ENCODE assay signal across 19 cellular contexts in genomic region chr7:125033506-125033905, GRCh38.
DNase-seq lines count a peak whose midpoint lies in the region; FAIRE-seq and TF ChIP-seq lines count a peak whose summit lies in the region.
"Had no signal": no experiment of that assay in that cellular context is flagged by ENCODE, and none has a peak within 500 bp of the region (broad histone marks: within the 10 kb centered on the region; RNA-seq: fewer than 3 reads in every experiment).

No MANE protein-coding gene starts in this region.

- no peak overlapping the region for H3K4me3 Mint-ChIP-seq in nephron progenitor cell
- no peak overlapping the region for H3K4me3 Mint-ChIP-seq in activated naive CD4-positive, alpha-beta T cell treated with anti-CD3 and anti-CD28 coated beads for 36 hours
- H3K4me3 Mint-ChIP-seq: activated CD4-positive, alpha-beta T cell treated with anti-CD3 and anti-CD28 coated beads, Interleukin-2, amount 10 ng/mL, durations not matched to agents 24 days and 14 days; CD4-positive, CD25-positive, alpha-beta regulatory T cell; HFFc6 had no signal

- CTCF ChIA-PET in activated naive CD4-positive, alpha-beta T cell treated with anti-CD3 and anti-CD28 coated beads for 36 hours (lab: Charles Lee), result no interaction called here

- intact Hi-C loops in activated naive CD4-positive, alpha-beta T cell treated with anti-CD3 and anti-CD28 coated beads for 36 hours (cut with micrococcal nuclease), result no loop called here

- peak overlapping the region; percentile 58 for H3K27ac Mint-ChIP-seq in nephron progenitor cell
- no peak overlapping the region for H3K27ac Mint-ChIP-seq in activated naive CD4-positive, alpha-beta T cell treated with anti-CD3 and anti-CD28 coated beads for 36 hours
- H3K27ac Mint-ChIP-seq: activated CD4-positive, alpha-beta T cell treated with anti-CD3 and anti-CD28 coated beads, Interleukin-2, amount 10 ng/mL, durations not matched to agents 24 days and 14 days; CD4-positive, CD25-positive, alpha-beta regulatory T cell; HFFc6 had no signal

- no peaks in the 10 kb centered on the region for H3K4me1 Mint-ChIP-seq in nephron progenitor cell
- no peaks in the 10 kb centered on the region for H3K4me1 Mint-ChIP-seq in activated naive CD4-positive, alpha-beta T cell treated with anti-CD3 and anti-CD28 coated beads for 36 hours (ENCODE audit: low read depth)
- H3K4me1 Mint-ChIP-seq: activated CD4-positive, alpha-beta T cell treated with anti-CD3 and anti-CD28 coated beads, Interleukin-2, amount 10 ng/mL, durations not matched to agents 24 days and 14 days; CD4-positive, CD25-positive, alpha-beta regulatory T cell had no signal

- H3K27me3 Mint-ChIP-seq in nephron progenitor cell (ENCODE audit: low read depth, poor library complexity), result no peaks in the 10 kb centered on the region
- no peaks in the 10 kb centered on the region for H3K27me3 Mint-ChIP-seq in activated naive CD4-positive, alpha-beta T cell treated with anti-CD3 and anti-CD28 coated beads for 36 hours (ENCODE audit: low read depth)
- H3K27me3 Mint-ChIP-seq: activated CD4-positive, alpha-beta T cell treated with anti-CD3 and anti-CD28 coated beads, Interleukin-2, amount 10 ng/mL, durations not matched to agents 24 days and 14 days; CD4-positive, CD25-positive, alpha-beta regulatory T cell had no signal

- H3K9me3 Mint-ChIP-seq in nephron progenitor cell, result no peaks in the 10 kb centered on the region
- H3K9me3 Mint-ChIP-seq in activated naive CD4-positive, alpha-beta T cell treated with anti-CD3 and anti-CD28 coated beads for 36 hours, result no peaks in the 10 kb centered on the region
- H3K9me3 Mint-ChIP-seq: activated CD4-positive, alpha-beta T cell treated with anti-CD3 and anti-CD28 coated beads, Interleukin-2, amount 10 ng/mL, durations not matched to agents 24 days and 14 days; HFFc6 had no signal

- FAIRE-seq in H54 (lab: Jason Lieb, UNC), result no peak
- FAIRE-seq: A549 had no signal

- no peak for TF ChIP-seq POLR2A in H54 (IDR thresholded peaks at IDR 0.05; ENCODE audit: low read depth, low read length)

- TF ChIP-seq CTCF in LNCaP clone FGC (IDR thresholded peaks at IDR 0.05; ENCODE audit: control insufficient read depth, extremely low read depth, insufficient read depth), result peak; percentile 31; the same call in 1 of the 2 replicates
- no peak for TF ChIP-seq CTCF in nephron progenitor cell (IDR thresholded peaks at IDR 0.05)

- DNase-seq in NCI-H345 (lab: John Stamatoyannopoulos, UW) (peak; percentile 57), NCI-H345 treated with DMSO at 0.1 percent for 48 hours (lab: John Stamatoyannopoulos, UW; ENCODE audit: unreplicated experiment) (no peak), LNCaP clone FGC (ENCODE audit: low read depth) (no peak), SHP77 treated with DMSO at 0.1 percent for 48 hours (lab: John Stamatoyannopoulos, UW) (peak; percentile 84), nephron progenitor cell (no peak), SK-N-DZ (ENCODE audit: low spot score) (no peak), H54 (ENCODE audit: insufficient read length, low spot score) (no peak)
- DNase-seq in activated naive CD4-positive, alpha-beta T cell treated with anti-CD3 and anti-CD28 coated beads for 36 hours, result no peak
- DNase-seq: activated CD4-positive, alpha-beta T cell treated with anti-CD3 and anti-CD28 coated beads, Interleukin-2, amount 10 ng/mL, durations not matched to agents 24 days and 14 days; activated naive CD4-positive, alpha-beta T cell treated with anti-CD3 and anti-CD28 coated beads, Interleukin-2, amount 50 U/mL, for 16 hours; CD4-positive, CD25-positive, alpha-beta regulatory T cell; foreskin keratinocyte; HFFc6; left lung; mucosa of descending colon; occipital lobe; PC-9; stimulated activated CD4-positive, alpha-beta T cell treated with anti-CD3 and anti-CD28 coated beads, Interleukin-2, amount 100 ng/mL, for 24 hours had no signal

- H3K36me3 Mint-ChIP-seq in nephron progenitor cell (ENCODE audit: low read depth), result no peaks in the 10 kb centered on the region
- no peaks in the 10 kb centered on the region for H3K36me3 Mint-ChIP-seq in activated naive CD4-positive, alpha-beta T cell treated with anti-CD3 and anti-CD28 coated beads for 36 hours (ENCODE audit: low read depth)
- H3K36me3 Mint-ChIP-seq: CD4-positive, CD25-positive, alpha-beta regulatory T cell had no signal

- H3K4me3 ChIP-seq in LNCaP clone FGC (ENCODE audit: low read depth, low read length), result peak overlapping the region; percentile 1; the same call in 1 of the 2 replicates
- H3K4me3 ChIP-seq: A549, left lung, mucosa of descending colon, PC-9 had no signal

Comparison
In these comparisons a context has a peak if more than half of its experiments do, and no peak if none do; other contexts are left out.
1. DNase-seq: peak in NCI-H345 (single experiment) and SHP77 treated with DMSO at 0.1 percent for 48 hours (single experiment); none in NCI-H345 treated with DMSO at 0.1 percent for 48 hours (single experiment), LNCaP clone FGC (single experiment), nephron progenitor cell (single experiment), SK-N-DZ (single experiment), activated naive CD4-positive, alpha-beta T cell treated with anti-CD3 and anti-CD28 coated beads for 36 hours (single experiment) and H54 (single experiment).